In genomic region chr2:207223051-207223450, GRCh38 we compare ENCODE assay signal across 9 cellular contexts. TPM values are rescaled to one million over a fixed set of nuclear protein-coding genes. Genes with fewer than 3 reads are reported as not detected.
DNase-seq lines count a peak whose midpoint lies in the region; ATAC-seq and TF ChIP-seq lines count a peak whose summit lies in the region.
"Had no signal": no experiment of that assay in that cellular context is flagged by ENCODE, and none has a peak within 500 bp of the region (broad histone marks: within the 10 kb centered on the region; RNA-seq: fewer than 3 reads in every experiment).

No MANE protein-coding gene starts in this region.

- H3K4me3 Mint-ChIP-seq in activated naive CD4-positive, alpha-beta T cell treated with anti-CD3 and anti-CD28 coated beads, Interleukin-2, amount 10 ng/mL, durations not matched to agents 7 days and 5 days: no peak overlapping the region

- CTCF ChIA-PET in activated naive CD4-positive, alpha-beta T cell treated with anti-CD3 and anti-CD28 coated beads, Interleukin-2, amount 10 ng/mL, durations not matched to agents 7 days and 5 days (lab: Charles Lee): interaction anchor here (0.7 to 1.4 kb wide), 4 partner anchors 13 to 62 kb away, joined by 3 to 5 read pairs (median 4); partner anchors contain the start of gene KLF7

- intact Hi-C loops in prostate gland (cut with DNase I) (no loop called here), heart right ventricle (cut with DNase I) (loop anchor here in 3 of 10 donors (5.0 to 10.0 kb wide), 5 partner anchors 36 to 252 kb away; no protein-coding TSS in a partner anchor)

- peaks cover 4% of the 10 kb centered on the region for H3K27me3 Mint-ChIP-seq in activated naive CD4-positive, alpha-beta T cell treated with anti-CD3 and anti-CD28 coated beads, Interleukin-2, amount 10 ng/mL, durations not matched to agents 7 days and 5 days

- H3K36me3 Mint-ChIP-seq in activated naive CD4-positive, alpha-beta T cell treated with anti-CD3 and anti-CD28 coated beads, Interleukin-2, amount 50 U/mL, for 72 hours: no peaks in the 10 kb centered on the region
- no peaks in the 10 kb centered on the region for H3K36me3 Mint-ChIP-seq in activated naive CD4-positive, alpha-beta T cell treated with anti-CD3 and anti-CD28 coated beads, Interleukin-2, amount 10 ng/mL, durations not matched to agents 7 days and 5 days

- H3K4me3 ChIP-seq in prostate gland (no peak overlapping the region), heart right ventricle (no peak overlapping the region)

- WGBS in prostate gland: 76% methylated on average over 3 of the region's 3 CpGs
- WGBS in heart right ventricle, 2 donors: 78 to 84% methylated on average over 3 of the region's 3 CpGs

- H3K4me1 Mint-ChIP-seq in activated naive CD4-positive, alpha-beta T cell treated with anti-CD3 and anti-CD28 coated beads, Interleukin-2, amount 10 ng/mL, durations not matched to agents 7 days and 5 days: peaks cover 34% of the 10 kb centered on the region

- TF ChIP-seq POLR2A in prostate gland (IDR thresholded peaks at IDR 0.05): no peak

- H3K36me3 ChIP-seq in prostate gland (no peaks in the 10 kb centered on the region), heart right ventricle (no peaks in the 10 kb centered on the region)
- H3K36me3 ChIP-seq: neutrophil had no signal

- H3K27ac ChIP-seq in prostate gland: no peak overlapping the region
- no peak overlapping the region for H3K27ac ChIP-seq in heart right ventricle
- H3K27ac ChIP-seq: neutrophil had no signal

- H3K9me3 ChIP-seq in prostate gland (no peaks in the 10 kb centered on the region), heart right ventricle (no peaks in the 10 kb centered on the region)
- H3K9me3 ChIP-seq: neutrophil had no signal

- peak in 1 of 2 donors; percentile 49 for DNase-seq in activated naive CD4-positive, alpha-beta T cell treated with anti-CD3 and anti-CD28 coated beads, Interleukin-2, amount 50 U/mL, for 72 hours (ENCODE audit: low spot score in 2 of 2)
- no peak for DNase-seq in activated naive CD4-positive, alpha-beta T cell treated with anti-CD3 and anti-CD28 coated beads, Interleukin-2, amount 10 ng/mL, durations not matched to agents 7 days and 5 days
- DNase-seq in retina (peak; percentile 75), prostate gland (ENCODE audit: low spot score) (no peak), NCI-H510A treated with DMSO at 0.1 percent for 48 hours (lab: John Stamatoyannopoulos, UW) (no peak), heart right ventricle (no peak)

- H3K27me3 ChIP-seq in prostate gland (replicated peaks; ENCODE audit: insufficient read depth) (no peaks in the 10 kb centered on the region), heart right ventricle (no peaks in the 10 kb centered on the region)
- H3K27me3 ChIP-seq: neutrophil had no signal

- peak overlapping the region in 1 of 2 donors; percentile 56 for H3K27ac Mint-ChIP-seq in activated naive CD4-positive, alpha-beta T cell treated with anti-CD3 and anti-CD28 coated beads, Interleukin-2, amount 50 U/mL, for 72 hours
- no peak overlapping the region for H3K27ac Mint-ChIP-seq in activated naive CD4-positive, alpha-beta T cell treated with anti-CD3 and anti-CD28 coated beads, Interleukin-2, amount 10 ng/mL, durations not matched to agents 7 days and 5 days

- ATAC-seq in activated naive CD4-positive, alpha-beta T cell treated with anti-CD3 and anti-CD28 coated beads, Interleukin-2, amount 50 U/mL, for 72 hours: peak; percentile 80 to 82
- ATAC-seq in HG02884 (IDR thresholded peaks at IDR 0.05; ENCODE audit: unreplicated experiment): peak; percentile 87
- ATAC-seq in SK-N-SH treated with all-trans-retinoic acid at 6 μM for 48 hours: peak; percentile 76
- ATAC-seq in heart right ventricle: no peak

- no peaks in the 10 kb centered on the region for H3K9me3 Mint-ChIP-seq in activated naive CD4-positive, alpha-beta T cell treated with anti-CD3 and anti-CD28 coated beads, Interleukin-2, amount 50 U/mL, for 72 hours
- no peaks in the 10 kb centered on the region for H3K9me3 Mint-ChIP-seq in activated naive CD4-positive, alpha-beta T cell treated with anti-CD3 and anti-CD28 coated beads, Interleukin-2, amount 10 ng/mL, durations not matched to agents 7 days and 5 days

- peaks cover 4% of the 10 kb centered on the region for H3K4me1 ChIP-seq in prostate gland (replicated peaks)
- H3K4me1 ChIP-seq in heart right ventricle: peaks cover 0 to 41% (median 38%) of the 10 kb centered on the region in 9 donors

- TF ChIP-seq CTCF in prostate gland (IDR thresholded peaks at IDR 0.05) (no peak), heart right ventricle (IDR thresholded peaks at IDR 0.05) (no peak)

TF ChIP-seq in SK-N-SH treated with all-trans-retinoic acid at 6 μM for 48 hours, 23 proteins besides CTCF, POLR2A, EP300 and RAD21 (continues in another document):
- TF ChIP-seq ESRRG (CRISPR knock-in tag; IDR thresholded peaks at IDR 0.05): no peak
- TF ChIP-seq ZC3H10 (CRISPR knock-in tag; IDR thresholded peaks at IDR 0.05): no peak
- no peak for TF ChIP-seq ZFP30 (CRISPR knock-in tag; IDR thresholded peaks at IDR 0.05)
- TF ChIP-seq OSR1 (CRISPR knock-in tag; IDR thresholded peaks at IDR 0.05): no peak
- no peak for TF ChIP-seq TCF4 (CRISPR knock-in tag; IDR thresholded peaks at IDR 0.05; ENCODE audit: borderline replicate concordance)
- TF ChIP-seq, protein P1, sequence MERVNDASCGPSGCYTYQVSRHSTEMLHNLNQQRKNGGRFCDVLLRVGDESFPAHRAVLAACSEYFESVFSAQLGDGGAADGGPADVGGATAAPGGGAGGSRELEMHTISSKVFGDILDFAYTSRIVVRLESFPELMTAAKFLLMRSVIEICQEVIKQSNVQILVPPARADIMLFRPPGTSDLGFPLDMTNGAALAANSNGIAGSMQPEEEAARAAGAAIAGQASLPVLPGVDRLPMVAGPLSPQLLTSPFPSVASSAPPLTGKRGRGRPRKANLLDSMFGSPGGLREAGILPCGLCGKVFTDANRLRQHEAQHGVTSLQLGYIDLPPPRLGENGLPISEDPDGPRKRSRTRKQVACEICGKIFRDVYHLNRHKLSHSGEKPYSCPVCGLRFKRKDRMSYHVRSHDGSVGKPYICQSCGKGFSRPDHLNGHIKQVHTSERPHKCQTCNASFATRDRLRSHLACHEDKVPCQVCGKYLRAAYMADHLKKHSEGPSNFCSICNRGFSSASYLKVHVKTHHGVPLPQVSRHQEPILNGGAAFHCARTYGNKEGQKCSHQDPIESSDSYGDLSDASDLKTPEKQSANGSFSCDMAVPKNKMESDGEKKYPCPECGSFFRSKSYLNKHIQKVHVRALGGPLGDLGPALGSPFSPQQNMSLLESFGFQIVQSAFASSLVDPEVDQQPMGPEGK (CRISPR knock-in tag; IDR thresholded peaks at IDR 0.05; ENCODE audit: borderline replicate concordance): no peak
- TF ChIP-seq ZNF8 (CRISPR knock-in tag; IDR thresholded peaks at IDR 0.05): no peak
- no peak for TF ChIP-seq ZNF70 (CRISPR knock-in tag; IDR thresholded peaks at IDR 0.05)
- no peak for TF ChIP-seq POU6F1 (CRISPR knock-in tag; IDR thresholded peaks at IDR 0.05; ENCODE audit: borderline replicate concordance, low read depth)
- no peak for TF ChIP-seq ISL1 (CRISPR knock-in tag; IDR thresholded peaks at IDR 0.05)
- TF ChIP-seq, protein P2, sequence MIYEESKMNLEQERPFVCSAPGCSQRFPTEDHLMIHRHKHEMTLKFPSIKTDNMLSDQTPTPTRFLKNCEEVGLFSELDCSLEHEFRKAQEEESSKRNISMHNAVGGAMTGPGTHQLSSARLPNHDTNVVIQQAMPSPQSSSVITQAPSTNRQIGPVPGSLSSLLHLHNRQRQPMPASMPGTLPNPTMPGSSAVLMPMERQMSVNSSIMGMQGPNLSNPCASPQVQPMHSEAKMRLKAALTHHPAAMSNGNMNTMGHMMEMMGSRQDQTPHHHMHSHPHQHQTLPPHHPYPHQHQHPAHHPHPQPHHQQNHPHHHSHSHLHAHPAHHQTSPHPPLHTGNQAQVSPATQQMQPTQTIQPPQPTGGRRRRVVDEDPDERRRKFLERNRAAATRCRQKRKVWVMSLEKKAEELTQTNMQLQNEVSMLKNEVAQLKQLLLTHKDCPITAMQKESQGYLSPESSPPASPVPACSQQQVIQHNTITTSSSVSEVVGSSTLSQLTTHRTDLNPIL (CRISPR knock-in tag; IDR thresholded peaks at IDR 0.05; ENCODE audit: low read depth): no peak
- no peak for TF ChIP-seq GLIS3 (CRISPR knock-in tag; IDR thresholded peaks at IDR 0.05)

RNA-seq across cellular contexts. Expression of gene KLF7, which starts 57.3 kb away (rescaled TPM):
- total RNA-seq in activated naive CD4-positive, alpha-beta T cell treated with anti-CD3 and anti-CD28 coated beads, Interleukin-2, amount 50 U/mL, for 72 hours: 10 to 100 TPM; 26.8 to 28.7 TPM
- total RNA-seq in prostate gland (10 to 100 TPM; 10.2 to 23.9 TPM), heart right ventricle (10 to 100 TPM; 21.8 to 51.8 (median 30.8) TPM)
- polyA plus RNA-seq in heart right ventricle: 1 to 10 TPM; 5.0 to 5.6 TPM

Comparison
In these comparisons a context has a peak if more than half of its experiments do, and no peak if none do; other contexts are left out.
1. ATAC-seq: peak in activated naive CD4-positive, alpha-beta T cell treated with anti-CD3 and anti-CD28 coated beads, Interleukin-2, amount 50 U/mL, for 72 hours (2 of 2), HG02884 (single experiment) and SK-N-SH treated with all-trans-retinoic acid at 6 μM for 48 hours (single experiment); none in heart right ventricle (0 of 8).